8 cellular contexts compared by ENCODE assay signal in the genomic region with DNA sequence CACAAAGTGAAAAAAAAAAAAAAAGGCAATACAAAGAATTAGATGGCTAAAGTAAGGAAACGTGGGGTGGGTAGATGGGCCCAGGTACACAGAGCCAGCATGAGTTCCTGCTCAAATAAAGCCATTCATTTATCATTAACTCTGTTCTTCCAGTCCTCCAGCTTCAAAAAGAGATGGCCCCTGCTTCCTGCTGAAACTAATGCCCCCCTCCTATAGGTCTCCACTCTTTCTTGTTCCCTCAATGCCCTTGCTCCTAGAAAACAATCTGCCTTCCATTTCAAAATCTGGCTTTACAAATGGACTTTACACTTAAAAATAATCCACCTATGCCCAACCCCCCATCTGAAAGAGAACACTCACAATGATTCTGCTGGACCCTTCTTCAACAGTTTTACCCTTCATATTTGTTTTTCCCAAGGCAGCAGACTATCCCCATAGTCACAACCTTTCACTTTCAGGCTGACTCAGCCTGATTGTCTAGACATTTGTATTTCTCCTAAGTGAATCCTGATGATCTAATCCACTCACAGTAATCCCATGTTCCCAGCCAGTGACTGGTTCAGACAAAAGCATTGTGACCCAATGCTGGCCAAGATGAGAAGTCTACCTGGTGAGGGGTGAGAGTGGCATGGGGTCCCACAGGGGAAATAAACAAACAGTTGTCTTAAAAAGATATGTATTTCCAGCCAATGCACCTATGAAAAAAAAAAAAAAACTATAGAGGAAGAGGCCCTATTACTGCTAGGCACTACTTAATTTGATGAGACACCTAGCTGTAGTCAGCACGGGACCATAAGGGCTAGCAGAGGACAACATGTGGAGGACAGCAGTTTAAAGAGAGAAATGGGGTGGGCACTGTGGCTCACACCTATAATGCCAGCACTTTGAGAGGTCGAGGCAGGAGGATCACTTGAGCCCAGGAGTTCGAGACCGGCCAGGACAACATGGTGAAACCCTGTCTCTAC.
DNase-seq lines count a peak whose midpoint lies in the region; ATAC-seq and TF ChIP-seq lines count a peak whose summit lies in the region.

No MANE protein-coding gene starts in this region.

- peaks cover 26% of the 10 kb centered on the region for H3K4me1 ChIP-seq in osteoblast (ENCODE audit: insufficient read depth, low read length)

- H3K4me3 ChIP-seq in epithelial cell of esophagus (ENCODE audit: low read length) (no peak overlapping the region), osteoblast (ENCODE audit: insufficient read depth, low read length) (no peak overlapping the region)

- H2AFZ ChIP-seq in osteoblast (ENCODE audit: low read length): no peak overlapping the region

- H3K4me2 ChIP-seq in osteoblast (ENCODE audit: insufficient read depth, low read length): peak overlapping the region; percentile 35

- TF ChIP-seq CTCF in epithelial cell of esophagus (IDR thresholded peaks at IDR 0.05; ENCODE audit: insufficient read depth, low read depth, low read length, missing control alignments) (no peak), osteoblast (IDR thresholded peaks at IDR 0.05; ENCODE audit: extremely low read depth, low read depth, low read length) (no peak), GM13976 (IDR thresholded peaks at IDR 0.05; ENCODE audit: borderline replicate concordance, control extremely low read depth, extremely low read depth, insufficient read depth, missing control alignments) (no peak)

- peaks cover 3% of the 10 kb centered on the region for H4K20me1 ChIP-seq in osteoblast (ENCODE audit: insufficient read depth, low read length)

- H3K27ac ChIP-seq in osteoblast (ENCODE audit: low read depth, low read length): peak overlapping the region; percentile 91

- no peaks in the 10 kb centered on the region for H3K9me3 ChIP-seq in osteoblast (ENCODE audit: low read depth, low read length)

- DNase-seq in EL: peak; percentile 58
- DNase-seq in NCI-H226: peak; percentile 37
- DNase-seq in epithelial cell of esophagus (ENCODE audit: low read depth): peak; percentile 94
- DNase-seq in osteoblast (ENCODE audit: insufficient read length, low spot score, missing footprints): peak; percentile 68
- no peak for DNase-seq in GM13976 (ENCODE audit: low spot score)

- in situ Hi-C loops in GM13976 (cut with MboI; ENCODE audit: low sequenced_read_pairs, unreplicated experiment): no loop called here

- ATAC-seq in HG03571 (IDR thresholded peaks at IDR 0.05; ENCODE audit: unreplicated experiment) (no peak), HG02885 (IDR thresholded peaks at IDR 0.05; ENCODE audit: poor library complexity, unreplicated experiment) (no peak), GM19463 (IDR thresholded peaks at IDR 0.05; ENCODE audit: unreplicated experiment) (no peak)

- peaks cover 12% of the 10 kb centered on the region for H3K79me2 ChIP-seq in osteoblast (ENCODE audit: insufficient read depth, low read length)

- peaks cover 67% of the 10 kb centered on the region for H3K36me3 ChIP-seq in osteoblast (ENCODE audit: insufficient read depth, low read length)

- no peaks in the 10 kb centered on the region for H3K27me3 ChIP-seq in osteoblast (ENCODE audit: insufficient read depth, low read length)
